ENCODE assay signal across 29 cellular contexts in the genomic region with DNA sequence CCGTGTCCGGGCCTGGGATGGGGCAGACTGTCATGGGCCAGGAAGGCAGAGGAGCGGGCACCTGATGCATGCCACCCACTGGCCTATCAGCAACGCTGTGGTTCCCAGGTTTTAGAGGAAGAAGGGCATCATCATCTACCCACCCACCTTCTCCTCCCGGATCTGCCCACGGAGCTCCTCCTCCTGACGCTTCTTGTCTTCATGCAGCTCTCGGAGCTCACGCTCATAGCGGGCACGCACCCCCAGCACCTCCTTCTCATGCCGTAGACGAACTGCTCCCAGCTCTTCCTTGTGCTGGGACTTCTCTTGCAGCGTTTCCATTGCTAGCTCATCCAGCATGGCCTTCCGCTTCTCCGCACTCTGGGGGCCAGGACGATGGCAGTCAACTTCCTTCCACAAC.
"Had no signal": no experiment of that assay in that cellular context is flagged by ENCODE, and none has a peak within 500 bp of the region (broad histone marks: within the 10 kb centered on the region; RNA-seq: fewer than 3 reads in every experiment).

No MANE protein-coding gene starts in this region.

- H3K4me1 ChIP-seq: ascending aorta, breast epithelium, heart left ventricle had no signal

- H3K4me1 Mint-ChIP-seq: activated CD4-positive, alpha-beta T cell treated with anti-CD3 and anti-CD28 coated beads, Interleukin-2, amount 10 ng/mL, durations not matched to agents 7 days and 5 days; activated naive CD4-positive, alpha-beta T cell treated with anti-CD3 and anti-CD28 coated beads, Interleukin-2, amount 50 U/mL, for 24 hours; activated naive CD8-positive, alpha-beta T cell treated with anti-CD3 and anti-CD28 coated beads, Interleukin-2, amount 10 ng/mL, durations not matched to agents 7 days and 5 days; brain; central memory CD8-positive, alpha-beta T cell; endodermal cell had no signal

- H3K27ac Mint-ChIP-seq: activated CD4-positive, alpha-beta memory T cell treated with anti-CD3 and anti-CD28 coated beads, Interleukin-2, amount 10 ng/mL, durations not matched to agents 7 days and 5 days; activated CD4-positive, alpha-beta T cell treated with anti-CD3 and anti-CD28 coated beads, Interleukin-2, amount 10 ng/mL, durations not matched to agents 7 days and 5 days; activated naive CD4-positive, alpha-beta T cell treated with anti-CD3 and anti-CD28 coated beads for 36 hours; activated naive CD4-positive, alpha-beta T cell treated with anti-CD3 and anti-CD28 coated beads, Interleukin-2, amount 50 U/mL, for 24 hours; activated naive CD8-positive, alpha-beta T cell treated with anti-CD3 and anti-CD28 coated beads, Interleukin-2, amount 10 ng/mL, durations not matched to agents 7 days and 5 days; activated T-helper 1 cell treated with anti-CD3 and anti-CD28 coated beads, Interleukin-12 subunit alpha, Interleukin-12 subunit beta, Interleukin-2, Interleukin-4 antibody, amounts not matched to agents 30 ng/mL and 10 ng/mL and 1 ng/mL, durations not matched to agents 14 hours and 24 hours and 36 hours; activated T-helper 2 cell treated with anti-CD3 and anti-CD28 coated beads, Interferon-gamma antibody, Interleukin-2, Interleukin-4, amounts not matched to agents 10 μg/mL and 5 μg/mL and 100 μg/mL, durations not matched to agents 14 hours and 24 hours and 36 hours; brain; dendritic cell treated with granulocyte-macrophage colony-stimulating factor and Interleukin-4, amounts not matched to agents 40 ng/mL and 50 ng/mL, for 4 days; endodermal cell had no signal

- DNase-seq: activated CD4-positive, alpha-beta memory T cell treated with anti-CD3 and anti-CD28 coated beads, Interleukin-2, amount 10 ng/mL, durations not matched to agents 7 days and 5 days; activated CD4-positive, alpha-beta T cell treated with anti-CD3 and anti-CD28 coated beads for 1 hour; activated CD4-positive, alpha-beta T cell treated with anti-CD3 and anti-CD28 coated beads for 4 hours; activated CD4-positive, alpha-beta T cell treated with anti-CD3 and anti-CD28 coated beads, Interleukin-2, amount 10 ng/mL, durations not matched to agents 7 days and 5 days; activated CD4-positive, alpha-beta T cell treated with anti-CD3 and anti-CD28 coated beads, Interleukin-2, amount 50 U/mL, for 4 hours; activated CD4-positive, CD25-positive, alpha-beta regulatory T cell; activated effector memory CD4-positive, alpha-beta T cell treated with anti-CD3 and anti-CD28 coated beads, Interleukin-2, amount 50 U/mL, for 16 hours; activated naive CD4-positive, alpha-beta T cell treated with anti-CD3 and anti-CD28 coated beads for 36 hours; activated naive CD8-positive, alpha-beta T cell treated with anti-CD3 and anti-CD28 coated beads, Interleukin-2, amount 10 ng/mL, durations not matched to agents 7 days and 5 days; activated T-cell treated with anti-CD3 and anti-CD28 coated beads, Interleukin-2, amount 50 U/mL, for 1 hour; activated T-cell treated with anti-CD3 and anti-CD28 coated beads, Interleukin-2, amount 50 U/mL, for 48 hours; dorsolateral prefrontal cortex; effector memory CD4-positive, alpha-beta T cell; endodermal cell; foreskin fibroblast; heart left ventricle; T-helper 1 cell; T-helper 2 cell had no signal

- H3K27ac ChIP-seq: ascending aorta, breast epithelium, cardiac muscle cell, coronary artery, dorsolateral prefrontal cortex, heart left ventricle had no signal

- H3K4me3 Mint-ChIP-seq: activated CD4-positive, alpha-beta memory T cell treated with anti-CD3 and anti-CD28 coated beads, Interleukin-2, amount 10 ng/mL, durations not matched to agents 7 days and 5 days; activated CD4-positive, alpha-beta T cell treated with anti-CD3 and anti-CD28 coated beads, Interleukin-2, amount 10 ng/mL, durations not matched to agents 7 days and 5 days; activated naive CD4-positive, alpha-beta T cell treated with anti-CD3 and anti-CD28 coated beads for 36 hours; activated naive CD4-positive, alpha-beta T cell treated with anti-CD3 and anti-CD28 coated beads, Interleukin-2, amount 50 U/mL, for 24 hours; activated naive CD8-positive, alpha-beta T cell treated with anti-CD3 and anti-CD28 coated beads, Interleukin-2, amount 10 ng/mL, durations not matched to agents 7 days and 5 days; activated T-helper 1 cell treated with anti-CD3 and anti-CD28 coated beads, Interleukin-12 subunit alpha, Interleukin-12 subunit beta, Interleukin-2, Interleukin-4 antibody, amounts not matched to agents 30 ng/mL and 10 ng/mL and 1 ng/mL, durations not matched to agents 14 hours and 24 hours and 36 hours; brain; central memory CD8-positive, alpha-beta T cell; dendritic cell treated with granulocyte-macrophage colony-stimulating factor and Interleukin-4, amounts not matched to agents 40 ng/mL and 50 ng/mL, for 4 days; endodermal cell had no signal

- H3K4me3 ChIP-seq: ascending aorta, breast epithelium, cardiac muscle cell, coronary artery, dorsolateral prefrontal cortex, heart left ventricle had no signal

- ATAC-seq: esophagus mucosa, heart left ventricle had no signal

- H3K36me3 ChIP-seq: breast epithelium had no signal

- H3K9me3 ChIP-seq: ascending aorta, breast epithelium, heart left ventricle had no signal

- H3K27me3 Mint-ChIP-seq: activated CD4-positive, alpha-beta memory T cell treated with anti-CD3 and anti-CD28 coated beads, Interleukin-2, amount 10 ng/mL, durations not matched to agents 7 days and 5 days; activated CD4-positive, alpha-beta T cell treated with anti-CD3 and anti-CD28 coated beads, Interleukin-2, amount 10 ng/mL, durations not matched to agents 7 days and 5 days; activated naive CD4-positive, alpha-beta T cell treated with anti-CD3 and anti-CD28 coated beads, Interleukin-2, amount 50 U/mL, for 24 hours; activated naive CD8-positive, alpha-beta T cell treated with anti-CD3 and anti-CD28 coated beads, Interleukin-2, amount 10 ng/mL, durations not matched to agents 7 days and 5 days; central memory CD8-positive, alpha-beta T cell; dendritic cell treated with granulocyte-macrophage colony-stimulating factor and Interleukin-4, amounts not matched to agents 40 ng/mL and 50 ng/mL, for 4 days had no signal

- H3K27me3 ChIP-seq: ascending aorta, cardiac muscle cell, heart left ventricle had no signal
